ENCODE assay signal across 5 cellular contexts in genomic region chr16:69963312-69963711, GRCh38. TPM values are rescaled to one million over a fixed set of nuclear protein-coding genes. Genes with fewer than 3 reads are reported as not detected.
A peak's percentile ranks its signal among the peaks of the same experiment; 100 is the strongest.
DNase-seq lines count a peak whose midpoint lies in the region; ATAC-seq and TF ChIP-seq lines count a peak whose summit lies in the region.
"Not testable (repeated sequence)": the region's sequence is repeated elsewhere in the genome, so short reads cannot be mapped to it uniquely, and the experiment has no call there.
"Had no signal": no experiment of that assay in that cellular context is flagged by ENCODE, and none has a peak within 500 bp of the region (broad histone marks: within the 10 kb centered on the region; RNA-seq: fewer than 3 reads in every experiment).

No MANE protein-coding gene starts in this region.

- ATAC-seq in HCT116 (peak; percentile 16; the same call in 1 of the 2 replicates), esophagus mucosa (peak; percentile 6)

- intact Hi-C loops in HCT116 (cut with micrococcal nuclease), result not testable (repeated sequence)

- RAD21 ChIA-PET in HCT116 (lab: Charles Lee; ENCODE audit: low non-redundant PET in 1 of 2, low total read pairs in 2 of 2, uncharacterized antibody in 2 of 2, unreplicated experiment in 2 of 2), result not testable (repeated sequence)

- not testable (repeated sequence) for H4K20me1 ChIP-seq in HCT116 (ENCODE audit: insufficient read depth)

- H3K27me3 ChIP-seq in HCT116 (ENCODE audit: insufficient read depth, low read length), result not testable (repeated sequence)

- not testable (repeated sequence) for H3K9me2 ChIP-seq in HCT116 (ENCODE audit: insufficient read depth)

- not testable (repeated sequence) for H3K79me2 ChIP-seq in HCT116 (ENCODE audit: insufficient read depth, low read length)

- H3K36me3 ChIP-seq in HCT116 (ENCODE audit: control insufficient read depth in 1 of 2, insufficient read depth in 2 of 2, low read length in 2 of 2), result not testable (repeated sequence)

- BruUV-seq in HCT116 (replicated peaks; lab: Mats Ljungman, UMichigan), result not testable (repeated sequence)

- H3K4me3 ChIP-seq in HCT116 (replicated peaks in 1 of 2; ENCODE audit: low read depth in 1 of 2, low read length in 2 of 2), result not testable (repeated sequence)

- not testable (repeated sequence) for H3K9ac ChIP-seq in HCT116 (ENCODE audit: low read length)

- POLR2A ChIA-PET in HCT116 (lab: Charles Lee), result not testable (repeated sequence)

- CTCF ChIA-PET in HCT116 (lab: Charles Lee), result not testable (repeated sequence)

- H3K9me3 ChIP-seq in HCT116 (ENCODE audit: control insufficient read depth in 1 of 2, insufficient read depth in 1 of 2, low read depth in 1 of 2, low read length in 2 of 2), result not testable (repeated sequence)

- not testable (repeated sequence) for H3K4me2 ChIP-seq in HCT116 (ENCODE audit: low read length)

- TF ChIP-seq CTCF in HCT116 (IDR thresholded peaks at IDR 0.05 in 2 of 3, conservative IDR thresholded peaks at IDR 0.05 in 1 of 3; ENCODE audit: borderline replicate concordance in 1 of 3, insufficient read depth in 1 of 3, low read depth in 2 of 3, low read length in 2 of 3), result not testable (repeated sequence)

- DNase-seq in HCT116 (ENCODE audit: low read depth, low spot score), result not testable (repeated sequence)

- not testable (repeated sequence) for H2AFZ ChIP-seq in HCT116 (ENCODE audit: low read depth, low read length, poor library complexity, severe bottlenecking)

- not testable (repeated sequence) for H3K4me1 ChIP-seq in HCT116 (ENCODE audit: control insufficient read depth in 1 of 2, insufficient read depth in 2 of 2, low read length in 2 of 2)

- not testable (repeated sequence) for H3K27ac ChIP-seq in HCT116 (ENCODE audit: low read depth, low read length)

- TF ChIP-seq POLR2A in HCT116 (IDR thresholded peaks at IDR 0.05; ENCODE audit: borderline replicate concordance, extremely low read depth, insufficient read depth, insufficient read length), result not testable (repeated sequence)

- TF ChIP-seq RAD21 in HCT116 (IDR thresholded peaks at IDR 0.05; ENCODE audit: low read depth), result not testable (repeated sequence)

RNA-seq across cellular contexts. Expression of gene CLEC18A, which starts 12.2 kb away (rescaled TPM):
- total RNA-seq in HCT116 (2021; ENCODE audit: unreplicated experiment) (1.0 TPM), esophagus mucosa (0.36 TPM)
- 0.30 and 0.38 TPM in 2 replicates for polyA plus RNA-seq in HCT116 (2012)
- polyA plus RNA-seq: AG04450; CD14-positive monocyte; CD8-positive, alpha-beta memory T cell had no signal
